In genomic region chr1:235649722-235650163, GRCh38 we compare ENCODE assay signal across 8 cellular contexts. TPM values are rescaled to one million over a fixed set of nuclear protein-coding genes. Genes with fewer than 3 reads are reported as not detected.
DNase-seq lines count a peak whose midpoint lies in the region; ATAC-seq, FAIRE-seq and TF ChIP-seq lines count a peak whose summit lies in the region.

Gene GNG4 (minus strand): TSS chr1:235649784. CDS start chr1:235583838, 65,946 bp downstream.

- no peak within 1 kb of the TSS for H3K9ac ChIP-seq in fibroblast of lung (ENCODE audit: insufficient read depth, low read length)

- peaks cover 60% of the 10 kb centered on the region for H3K27me3 Mint-ChIP-seq in progenitor cell of endocrine pancreas

- H3K4me2 ChIP-seq in fibroblast of lung (ENCODE audit: extremely low read depth, insufficient read depth, low read length), result peak within 1 kb of the TSS; percentile 71

- no peaks in the 10 kb centered on the region for H3K4me1 ChIP-seq in fibroblast of lung (ENCODE audit: control insufficient read depth, extremely low read depth, insufficient read depth, low read length)

- H2AFZ ChIP-seq in fibroblast of lung (ENCODE audit: low read length), result no peak within 1 kb of the TSS

- H3K36me3 Mint-ChIP-seq in progenitor cell of endocrine pancreas (ENCODE audit: insufficient read depth), result no peaks in the 10 kb centered on the region

- H3K9me3 ChIP-seq in fibroblast of lung (ENCODE audit: control insufficient read depth, insufficient read depth, low read depth, low read length), result no peaks in the 10 kb centered on the region

- peaks cover 22% of the 10 kb centered on the region for H3K27me3 ChIP-seq in fibroblast of lung (ENCODE audit: control insufficient read depth, insufficient read depth, low read length)

- no peaks in the 10 kb centered on the region for H3K36me3 ChIP-seq in fibroblast of lung (ENCODE audit: control insufficient read depth, insufficient read depth, low read length)

- H3K4me1 Mint-ChIP-seq in progenitor cell of endocrine pancreas (ENCODE audit: low read depth), result peaks cover 12% of the 10 kb centered on the region

- peak within 1 kb of the TSS; percentile 81 for H3K4me3 Mint-ChIP-seq in progenitor cell of endocrine pancreas (ENCODE audit: low read depth)

- peak; percentile 33 to 96 (median 89) for DNase-seq in NCI-H1417 (lab: John Stamatoyannopoulos, UW)
- no peak for DNase-seq in NCI-H1417 treated with DMSO at 0.1 percent for 48 hours (lab: John Stamatoyannopoulos, UW)
- peak; percentile 73 for DNase-seq in HTR-8/SVneo (ENCODE audit: insufficient read length, low spot score)
- DNase-seq in fibroblast of lung (ENCODE audit: low read depth in 2 of 2), result no peak
- peak; percentile 49 for DNase-seq in progenitor cell of endocrine pancreas (ENCODE audit: low spot score, unreplicated experiment)
- DNase-seq in NOMO-1 (lab: John Stamatoyannopoulos, UW; ENCODE audit: unreplicated experiment in 2 of 2), result no peak

- H4K20me1 ChIP-seq in fibroblast of lung (ENCODE audit: control insufficient read depth, extremely low read depth, insufficient read depth, low read length), result no peaks in the 10 kb centered on the region

- H3K9me3 Mint-ChIP-seq in progenitor cell of endocrine pancreas (ENCODE audit: low read depth), result no peaks in the 10 kb centered on the region

- ATAC-seq in GM21786 (IDR thresholded peaks at IDR 0.05; ENCODE audit: unreplicated experiment), result no peak

- H3K27ac ChIP-seq in fibroblast of lung (ENCODE audit: insufficient read depth, low read length), result no peak within 1 kb of the TSS

- H3K79me2 ChIP-seq in fibroblast of lung (ENCODE audit: control insufficient read depth, insufficient read depth, low read length), result no peaks in the 10 kb centered on the region

- H3K27ac Mint-ChIP-seq in progenitor cell of endocrine pancreas, result peak within 1 kb of the TSS; percentile 95

- TF ChIP-seq CTCF in WI38 (IDR thresholded peaks at IDR 0.05; ENCODE audit: low read depth, low read length) (no peak), fibroblast of lung (conservative IDR thresholded peaks at IDR 0.05 in 1 of 2, IDR thresholded peaks at IDR 0.05 in 1 of 2; ENCODE audit: low read depth in 1 of 2, low read length in 2 of 2) (no peak), progenitor cell of endocrine pancreas (IDR thresholded peaks at IDR 0.05; ENCODE audit: unreplicated experiment) (no peak)

- peak; percentile 74 for FAIRE-seq in HTR-8/SVneo (lab: Jason Lieb, UNC)

- peak within 1 kb of the TSS; percentile 52 for H3K4me3 ChIP-seq in WI38 (ENCODE audit: low read depth, low read length)
- peak within 1 kb of the TSS; percentile 28 to 47 (median 32) for H3K4me3 ChIP-seq in fibroblast of lung (replicated peaks in 1 of 4; ENCODE audit: control extremely low read depth in 1 of 4, insufficient read depth in 1 of 4, low read depth in 3 of 4, low read length in 4 of 4)

RNA-seq across cellular contexts. Expression of gene GNG4, which starts in this region (rescaled TPM):
- total RNA-seq in fibroblast of lung (under 0.01 TPM in 2 replicates), progenitor cell of endocrine pancreas (19.6 and 26.7 TPM in 2 replicates)
- polyA plus RNA-seq in fibroblast of lung, result 0.06 and 0.10 TPM in 2 replicates
- polyA plus RNA-seq in fibroblast of lung (2012), result 0.22 TPM in 1 of 2 replicates, not detected in the other
- polyA minus RNA-seq in fibroblast of lung (ENCODE audit: low replicate concordance), result not detected in 2 replicates

Comparison
In these comparisons a context has a peak if more than half of its experiments do, and no peak if none do; other contexts are left out.
1. RNA of gene GNG4 (total RNA-seq): 19.6 to 26.7 TPM in progenitor cell of endocrine pancreas; under 0.01 TPM in fibroblast of lung; every median in the first group is over 10 times any median in the second.
2. DNase-seq: peak in NCI-H1417 (3 of 3), HTR-8/SVneo (single experiment) and progenitor cell of endocrine pancreas (single experiment); none in NCI-H1417 treated with DMSO at 0.1 percent for 48 hours (single experiment), fibroblast of lung (0 of 2) and NOMO-1 (0 of 2).